In the genomic region with DNA sequence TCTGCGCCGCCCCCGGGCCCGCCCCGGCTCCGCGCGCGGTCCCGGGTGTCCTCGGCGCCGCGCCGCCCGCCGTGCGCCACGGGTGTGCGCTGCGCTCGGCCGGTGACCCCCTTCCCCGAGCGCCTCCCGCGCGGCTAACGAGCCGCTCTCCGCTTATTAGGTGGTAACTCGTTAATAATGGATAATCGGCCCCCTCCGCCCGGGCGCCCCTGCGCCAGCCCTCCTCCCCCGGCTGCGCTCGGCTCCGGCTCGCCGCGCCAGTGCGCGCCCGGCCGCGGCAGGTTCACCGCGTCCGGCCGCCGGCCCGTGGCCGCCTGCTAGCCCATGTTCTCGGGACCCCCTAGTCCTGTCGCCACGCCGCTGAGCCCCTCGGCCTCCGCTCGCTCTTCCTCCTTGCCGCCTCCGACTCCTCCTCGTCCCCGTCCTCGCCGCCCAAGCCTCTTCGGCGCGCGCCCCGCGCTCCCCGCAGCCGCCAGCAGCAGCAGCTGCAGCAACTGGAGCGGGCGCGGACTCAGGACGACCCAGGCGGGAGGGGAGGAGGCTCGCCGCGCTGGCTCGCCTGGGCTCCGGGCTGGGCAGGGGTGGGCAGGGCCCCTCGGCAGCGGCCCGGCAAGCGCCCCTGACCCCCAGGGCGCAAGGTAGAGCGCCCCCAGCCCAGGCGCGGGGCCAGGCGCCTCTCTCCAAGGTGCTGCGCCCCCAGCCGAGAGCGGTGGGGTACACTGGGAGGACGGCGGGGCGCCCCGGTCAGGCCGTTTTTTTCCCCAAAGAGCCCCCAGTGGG, we compare ENCODE assay signal across 8 cellular contexts. TPM values are rescaled to one million over a fixed set of nuclear protein-coding genes. Genes with fewer than 3 reads are reported as not detected.
A peak's percentile ranks its signal among the peaks of the same experiment; 100 is the strongest.
DNase-seq lines count a peak whose midpoint lies in the region; ATAC-seq and TF ChIP-seq lines count a peak whose summit lies in the region.

No MANE protein-coding gene starts in this region.

- H3K4me3 Mint-ChIP-seq in activated CD4-positive, alpha-beta memory T cell treated with anti-CD3 and anti-CD28 coated beads, Interleukin-2, amount 10 ng/mL, durations not matched to agents 7 days and 5 days: no peak overlapping the region

- DNase-seq in EH (ENCODE audit: low read depth) (peak; percentile 62), NCI-H1092 (lab: John Stamatoyannopoulos, UW) (peak; percentile 27), choroid plexus epithelial cell (ENCODE audit: low read depth) (peak; percentile 48), lung microvascular endothelial cell (ENCODE audit: low read depth in 2 of 2) (peak; percentile 35 to 73), uterus (peak; percentile 34 to 46), HT-29 (ENCODE audit: low spot score) (no peak)
- no peak for DNase-seq in activated CD4-positive, alpha-beta memory T cell treated with anti-CD3 and anti-CD28 coated beads, Interleukin-2, amount 10 ng/mL, durations not matched to agents 7 days and 5 days

- peaks cover 0 to 3% of the 10 kb centered on the region in 2 donors for H3K4me1 ChIP-seq in uterus

- no peak overlapping the region for H3K27ac Mint-ChIP-seq in activated CD4-positive, alpha-beta memory T cell treated with anti-CD3 and anti-CD28 coated beads, Interleukin-2, amount 10 ng/mL, durations not matched to agents 7 days and 5 days

- H3K27ac ChIP-seq in uterus: peak overlapping the region; percentile 88 to 93

- H3K4me1 Mint-ChIP-seq in activated CD4-positive, alpha-beta memory T cell treated with anti-CD3 and anti-CD28 coated beads, Interleukin-2, amount 10 ng/mL, durations not matched to agents 7 days and 5 days: no peaks in the 10 kb centered on the region

- no peaks in the 10 kb centered on the region for H3K9me3 ChIP-seq in uterus

- peaks cover 66% of the 10 kb centered on the region for H3K27me3 Mint-ChIP-seq in activated CD4-positive, alpha-beta memory T cell treated with anti-CD3 and anti-CD28 coated beads, Interleukin-2, amount 10 ng/mL, durations not matched to agents 7 days and 5 days

- intact Hi-C loops in uterus (cut with DNase I; ENCODE audit: low total_unique reads): loop anchor here (10.0 kb wide), 1 partner anchor 243 kb away; no protein-coding TSS in a partner anchor

- no peaks in the 10 kb centered on the region for H3K9me3 Mint-ChIP-seq in activated CD4-positive, alpha-beta memory T cell treated with anti-CD3 and anti-CD28 coated beads, Interleukin-2, amount 10 ng/mL, durations not matched to agents 7 days and 5 days

- CTCF ChIA-PET in activated CD4-positive, alpha-beta memory T cell treated with anti-CD3 and anti-CD28 coated beads, Interleukin-2, amount 10 ng/mL, durations not matched to agents 7 days and 5 days (lab: Charles Lee): no interaction called here

- H3K4me3 ChIP-seq in choroid plexus epithelial cell (ENCODE audit: low read depth, low read length) (peak overlapping the region; percentile 53), uterus (peak overlapping the region; percentile 35 to 55)

- TF ChIP-seq POLR2A in uterus (IDR thresholded peaks at IDR 0.05): peak in 1 of 2 donors; percentile 61

- no peaks in the 10 kb centered on the region for H3K27me3 ChIP-seq in uterus

- TF ChIP-seq CTCF in choroid plexus epithelial cell (conservative IDR thresholded peaks at IDR 0.05; ENCODE audit: low read depth, low read length): no peak
- peak in 1 of 4 experiments; percentile 2 for TF ChIP-seq CTCF in uterus (IDR thresholded peaks at IDR 0.05)

- POLR2A ChIA-PET in activated CD4-positive, alpha-beta memory T cell treated with anti-CD3 and anti-CD28 coated beads, Interleukin-2, amount 10 ng/mL, durations not matched to agents 7 days and 5 days (lab: Charles Lee): no interaction called here

- ATAC-seq in HG03039 (IDR thresholded peaks at IDR 0.05; ENCODE audit: unreplicated experiment): no peak

- no peaks in the 10 kb centered on the region for H3K36me3 Mint-ChIP-seq in activated CD4-positive, alpha-beta memory T cell treated with anti-CD3 and anti-CD28 coated beads, Interleukin-2, amount 10 ng/mL, durations not matched to agents 7 days and 5 days (ENCODE audit: low read depth)

- H3K36me3 ChIP-seq in uterus: no peaks in the 10 kb centered on the region

RNA-seq across cellular contexts. Expression of gene KCNMA1, which starts 0.6 kb away (rescaled TPM):
- 0.87 TPM in 1 of 2 replicates, not detected in the other for total RNA-seq in lung microvascular endothelial cell
- 100 to 1,000 TPM in 3 of 4 donors, 10 to 100 TPM in 1; 86.2 to 236 (median 164) TPM for total RNA-seq in uterus
- total RNA-seq in activated CD4-positive, alpha-beta memory T cell treated with anti-CD3 and anti-CD28 coated beads, Interleukin-2, amount 10 ng/mL, durations not matched to agents 7 days and 5 days: under 1 TPM; 0.25 to 0.38 TPM
- 0.08 TPM in 1 of 2 replicates, not detected in the other for total RNA-seq in HT-29 (2014; rRNA removed; shearing (Covaris generic))

Comparison
In these comparisons a context has a peak if more than half of its experiments do, and no peak if none do; other contexts are left out.
1. DNase-seq: peak in EH (single experiment), NCI-H1092 (single experiment), choroid plexus epithelial cell (single experiment), lung microvascular endothelial cell (2 of 2) and uterus (2 of 2); none in activated CD4-positive, alpha-beta memory T cell treated with anti-CD3 and anti-CD28 coated beads, Interleukin-2, amount 10 ng/mL, durations not matched to agents 7 days and 5 days (single experiment) and HT-29 (single experiment).
2. RNA of gene KCNMA1, which starts 0.6 kb away (total RNA-seq): 86.2 to 236 TPM in uterus; 0.25 to 0.38 TPM in activated CD4-positive, alpha-beta memory T cell treated with anti-CD3 and anti-CD28 coated beads, Interleukin-2, amount 10 ng/mL, durations not matched to agents 7 days and 5 days, 0.08 TPM in HT-29 and 0.87 TPM in lung microvascular endothelial cell; every median in the first group is over 10 times any median in the second.